In the genomic region with DNA sequence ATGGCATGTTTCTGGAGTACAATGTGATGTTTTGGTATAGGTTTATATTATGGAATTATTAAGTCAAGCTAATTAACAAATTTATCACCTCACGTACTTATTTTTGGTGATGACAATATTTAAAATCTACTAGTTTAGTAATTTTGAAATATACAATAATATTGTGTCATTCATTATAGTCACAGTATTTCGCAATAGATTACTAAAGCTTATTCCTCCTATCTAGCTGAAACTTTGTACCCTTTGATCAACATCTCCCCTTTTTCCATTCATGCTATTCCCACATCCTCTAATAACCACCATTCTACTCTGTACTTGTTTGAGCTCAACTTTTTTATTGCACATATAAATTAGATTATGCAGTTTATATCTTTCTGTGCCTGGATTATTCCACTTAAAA, we compare ENCODE assay signal across 28 cellular contexts.
"Had no signal": no experiment of that assay in that cellular context is flagged by ENCODE, and none has a peak within 500 bp of the region (broad histone marks: within the 10 kb centered on the region; RNA-seq: fewer than 3 reads in every experiment).

No MANE protein-coding gene starts in this region.

- DNase-seq: natural killer cell; occipital lobe; ovary; posterior cingulate gyrus; psoas muscle; right cardiac atrium; stimulated activated CD4-positive, alpha-beta T cell treated with anti-CD3 and anti-CD28 coated beads, Interleukin-15, amount 100 ng/mL, for 24 hours; stimulated activated CD4-positive, alpha-beta T cell treated with anti-CD3 and anti-CD28 coated beads, Interleukin-2, amount 100 ng/mL, for 24 hours; stimulated activated CD4-positive, alpha-beta T cell treated with anti-CD3 and anti-CD28 coated beads, Interleukin-2, amount 100 ng/mL, for 48 hours; stimulated activated CD4-positive, alpha-beta T cell treated with anti-CD3 and anti-CD28 coated beads, Interleukin-4, amount 100 ng/mL, for 24 hours; stimulated activated naive B cell treated with anti-CD40 and anti-IgM and Interleukin-4, amounts not matched to agents 10 μg/mL and 1 μg/mL and 100 μg/mL, for 72 hours; stimulated activated naive CD4-positive, alpha-beta T cell treated with Interleukin-2 at 50 U/mL for 16 hours; stomach; thyroid gland; trophoblast cell; upper lobe of left lung had no signal

- H3K9ac ChIP-seq: neural progenitor cell, parathyroid adenoma had no signal

- H3K4me1 Mint-ChIP-seq: natural killer cell; nephron; neural progenitor cell; stimulated activated effector memory CD8-positive, alpha-beta T cell treated with anti-CD3 and anti-CD28 coated beads, Interleukin-12 subunit alpha, Interleukin-12 subunit beta, amount 100 ng/mL, for 72 hours; stimulated activated naive B cell treated with anti-CD40 and anti-IgM and Interleukin-4, amounts not matched to agents 10 μg/mL and 1 μg/mL and 100 μg/mL, for 72 hours had no signal

- H3K36me3 ChIP-seq: neural progenitor cell, ovary, stomach, thoracic aorta, thyroid gland, tibial nerve, upper lobe of left lung, vagina had no signal

- H3K79me2 ChIP-seq: parathyroid adenoma had no signal

- H3K27me3 Mint-ChIP-seq: progenitor cell of endocrine pancreas; stimulated activated naive B cell treated with anti-CD40 and anti-IgM and Interleukin-4, amounts not matched to agents 10 μg/mL and 1 μg/mL and 100 μg/mL, for 72 hours; stimulated activated naive CD8-positive, alpha-beta T cell treated with anti-CD3 and anti-CD28 coated beads, Interleukin-15, Interleukin-2, amounts not matched to agents 100 ng/mL and 50 ng/mL, for 24 hours had no signal

- ATAC-seq: natural killer cell; psoas muscle; right cardiac atrium; sciatic nerve; stimulated activated effector memory CD8-positive, alpha-beta T cell treated with anti-CD3 and anti-CD28 coated beads, Interleukin-12 subunit alpha, Interleukin-12 subunit beta, amount 100 ng/mL, for 72 hours; stimulated activated naive B cell treated with anti-CD40 and anti-IgM and Interleukin-4, amounts not matched to agents 10 μg/mL and 1 μg/mL and 100 μg/mL, for 72 hours had no signal

- H3K4me2 ChIP-seq: neural progenitor cell had no signal

- H3K27ac ChIP-seq: neural progenitor cell, ovary, parathyroid adenoma, psoas muscle, skin epidermis, stomach, thoracic aorta, thyroid gland, tibial nerve, upper lobe of left lung, vagina had no signal

- H3K4me1 ChIP-seq: neural progenitor cell, parathyroid adenoma, psoas muscle, stomach, thyroid gland, tibial nerve, upper lobe of left lung, vagina had no signal

- H2AFZ ChIP-seq: neural progenitor cell, parathyroid adenoma had no signal

- H3K27me3 ChIP-seq: neural progenitor cell, stomach, thyroid gland, tibial nerve, upper lobe of left lung, vagina had no signal

- H3K36me3 Mint-ChIP-seq: natural killer cell; neural progenitor cell; stimulated activated effector memory CD8-positive, alpha-beta T cell treated with anti-CD3 and anti-CD28 coated beads, Interleukin-12 subunit alpha, Interleukin-12 subunit beta, amount 100 ng/mL, for 72 hours; stimulated activated naive B cell treated with anti-CD40 and anti-IgM and Interleukin-4, amounts not matched to agents 10 μg/mL and 1 μg/mL and 100 μg/mL, for 72 hours had no signal

- H3K9me3 ChIP-seq: ovary, psoas muscle, stomach, thoracic aorta, thyroid gland, tibial nerve, upper lobe of left lung, vagina had no signal

- H3K4me3 Mint-ChIP-seq: natural killer cell; nephron; neural progenitor cell; stimulated activated effector memory CD8-positive, alpha-beta T cell treated with anti-CD3 and anti-CD28 coated beads, Interleukin-12 subunit alpha, Interleukin-12 subunit beta, amount 100 ng/mL, for 72 hours; stimulated activated naive B cell treated with anti-CD40 and anti-IgM and Interleukin-4, amounts not matched to agents 10 μg/mL and 1 μg/mL and 100 μg/mL, for 72 hours; stimulated activated naive CD8-positive, alpha-beta T cell treated with anti-CD3 and anti-CD28 coated beads, Interleukin-15, Interleukin-2, amounts not matched to agents 100 ng/mL and 50 ng/mL, for 24 hours had no signal

- FAIRE-seq: urothelium cell line had no signal

- H3K27ac Mint-ChIP-seq: natural killer cell; nephron; neural progenitor cell; progenitor cell of endocrine pancreas; stimulated activated effector memory CD8-positive, alpha-beta T cell treated with anti-CD3 and anti-CD28 coated beads, Interleukin-12 subunit alpha, Interleukin-12 subunit beta, amount 100 ng/mL, for 72 hours; stimulated activated naive B cell treated with anti-CD40 and anti-IgM and Interleukin-4, amounts not matched to agents 10 μg/mL and 1 μg/mL and 100 μg/mL, for 72 hours; stimulated activated naive CD8-positive, alpha-beta T cell treated with anti-CD3 and anti-CD28 coated beads, Interleukin-15, Interleukin-2, amounts not matched to agents 100 ng/mL and 50 ng/mL, for 24 hours had no signal

- H3K4me3 ChIP-seq: neural progenitor cell, ovary, psoas muscle, skin epidermis, stomach, thoracic aorta, thyroid gland, tibial nerve, upper lobe of left lung, vagina had no signal
